Comparison of ENCODE assay signal across 1 cellular context in the genomic region with DNA sequence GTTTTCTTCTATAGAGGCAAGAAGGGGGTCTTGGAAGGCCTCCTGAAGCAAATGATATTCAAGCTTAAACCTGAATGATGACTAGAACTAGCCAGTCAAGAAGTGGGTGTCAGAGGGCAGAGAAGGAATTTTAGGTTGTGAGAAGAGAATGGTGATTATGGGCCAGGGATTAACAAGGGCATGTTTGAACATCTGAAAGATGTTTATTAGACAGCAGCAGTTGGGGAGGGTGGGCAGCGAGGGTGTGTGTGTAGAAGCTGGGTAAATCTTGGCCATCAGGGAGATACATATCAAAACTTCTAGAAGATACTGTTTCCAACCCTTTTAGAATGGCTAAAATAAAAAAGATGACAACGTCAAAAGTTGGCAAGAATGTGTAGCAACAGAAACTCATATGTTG.
TF ChIP-seq lines count a peak whose summit lies in the region.

No MANE protein-coding gene starts in this region.

TF ChIP-seq in IMR-90, 13 proteins besides CTCF, POLR2A, EP300 and RAD21:
- TF ChIP-seq RFX5 (IDR thresholded peaks at IDR 0.05; ENCODE audit: low read depth, low read length) (no peak), BHLHE40 (IDR thresholded peaks at IDR 0.05; ENCODE audit: low read depth, low read length) (no peak), MAZ (IDR thresholded peaks at IDR 0.05; ENCODE audit: borderline replicate concordance, low read depth, low read length) (no peak), CEBPB (IDR thresholded peaks at IDR 0.05; ENCODE audit: low read depth, low read length) (no peak), RCOR1 (IDR thresholded peaks at IDR 0.05; ENCODE audit: insufficient replicate concordance, low read length) (no peak), FOS (IDR thresholded peaks at IDR 0.05; ENCODE audit: low read depth, low read length) (no peak), NFE2L2 (IDR thresholded peaks at IDR 0.05; ENCODE audit: low read depth, low read length) (no peak), MXI1 (IDR thresholded peaks at IDR 0.05; ENCODE audit: borderline replicate concordance, low read depth, low read length) (no peak), CHD1 (IDR thresholded peaks at IDR 0.05; ENCODE audit: low read depth, low read length) (no peak), MAFK (IDR thresholded peaks at IDR 0.05; ENCODE audit: low read depth, low read length) (no peak), SMC3 (IDR thresholded peaks at IDR 0.05; ENCODE audit: low read depth, low read length) (no peak)
- TF ChIP-seq, protein P1, sequence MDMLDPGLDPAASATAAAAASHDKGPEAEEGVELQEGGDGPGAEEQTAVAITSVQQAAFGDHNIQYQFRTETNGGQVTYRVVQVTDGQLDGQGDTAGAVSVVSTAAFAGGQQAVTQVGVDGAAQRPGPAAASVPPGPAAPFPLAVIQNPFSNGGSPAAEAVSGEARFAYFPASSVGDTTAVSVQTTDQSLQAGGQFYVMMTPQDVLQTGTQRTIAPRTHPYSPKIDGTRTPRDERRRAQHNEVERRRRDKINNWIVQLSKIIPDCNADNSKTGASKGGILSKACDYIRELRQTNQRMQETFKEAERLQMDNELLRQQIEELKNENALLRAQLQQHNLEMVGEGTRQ (IDR thresholded peaks at IDR 0.05; ENCODE audit: low read depth, low read length), result no peak
- TF ChIP-seq, protein P2, sequence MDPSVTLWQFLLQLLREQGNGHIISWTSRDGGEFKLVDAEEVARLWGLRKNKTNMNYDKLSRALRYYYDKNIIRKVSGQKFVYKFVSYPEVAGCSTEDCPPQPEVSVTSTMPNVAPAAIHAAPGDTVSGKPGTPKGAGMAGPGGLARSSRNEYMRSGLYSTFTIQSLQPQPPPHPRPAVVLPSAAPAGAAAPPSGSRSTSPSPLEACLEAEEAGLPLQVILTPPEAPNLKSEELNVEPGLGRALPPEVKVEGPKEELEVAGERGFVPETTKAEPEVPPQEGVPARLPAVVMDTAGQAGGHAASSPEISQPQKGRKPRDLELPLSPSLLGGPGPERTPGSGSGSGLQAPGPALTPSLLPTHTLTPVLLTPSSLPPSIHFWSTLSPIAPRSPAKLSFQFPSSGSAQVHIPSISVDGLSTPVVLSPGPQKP (IDR thresholded peaks at IDR 0.05; ENCODE audit: borderline replicate concordance, low read depth, low read length), result no peak
